ENCODE assay signal across 2 cellular contexts in the genomic region with DNA sequence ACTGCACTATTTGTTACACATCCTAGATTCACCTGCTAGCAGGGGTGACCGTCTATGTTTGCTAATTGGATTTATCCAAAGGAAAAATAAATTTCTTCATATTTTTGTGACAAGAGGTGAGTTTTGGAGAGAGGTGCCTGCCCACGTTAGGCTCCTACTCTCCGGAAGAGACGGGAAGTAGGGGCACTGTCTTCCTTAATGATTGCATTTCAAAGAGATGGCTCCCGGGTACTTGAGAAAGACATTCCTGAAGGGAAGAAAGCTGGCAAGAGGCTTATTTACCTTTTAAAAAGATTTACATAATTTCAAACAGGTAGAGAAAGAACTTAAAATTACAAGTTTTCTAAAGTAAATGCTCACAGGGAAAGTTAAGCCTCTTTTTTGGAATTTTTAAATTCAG.
TF ChIP-seq lines count a peak whose summit lies in the region.

No MANE protein-coding gene starts in this region.

TF ChIP-seq in IMR-90, 13 proteins besides CTCF, POLR2A, EP300 and RAD21:
- TF ChIP-seq MAZ (IDR thresholded peaks at IDR 0.05; ENCODE audit: borderline replicate concordance, low read depth, low read length) (no peak), ELK1 (IDR thresholded peaks at IDR 0.05; ENCODE audit: borderline replicate concordance, low read depth, low read length) (no peak), USF2 (IDR thresholded peaks at IDR 0.05; ENCODE audit: low read depth, low read length) (no peak), MAFK (IDR thresholded peaks at IDR 0.05; ENCODE audit: low read depth, low read length) (no peak)

TF ChIP-seq in H1, 55 proteins besides CTCF, POLR2A, EP300 and RAD21:
- TF ChIP-seq TEAD4 (IDR thresholded peaks at IDR 0.05; ENCODE audit: low read depth, low read length), result peak; percentile 28; the same call in 1 of the 2 replicates
- peak; percentile 38 for TF ChIP-seq NANOG (IDR thresholded peaks at IDR 0.05; ENCODE audit: insufficient read depth, low read depth, low read length, poor library complexity, severe bottlenecking)
- TF ChIP-seq KDM1A (IDR thresholded peaks at IDR 0.05; ENCODE audit: borderline replicate concordance, low read length), result no peak
- TF ChIP-seq EGR1 (IDR thresholded peaks at IDR 0.05; ENCODE audit: borderline replicate concordance, low read depth, low read length), result peak; percentile 17; the same call in 1 of the 2 replicates
